ENCODE assay signal across 16 cellular contexts in the genomic region with DNA sequence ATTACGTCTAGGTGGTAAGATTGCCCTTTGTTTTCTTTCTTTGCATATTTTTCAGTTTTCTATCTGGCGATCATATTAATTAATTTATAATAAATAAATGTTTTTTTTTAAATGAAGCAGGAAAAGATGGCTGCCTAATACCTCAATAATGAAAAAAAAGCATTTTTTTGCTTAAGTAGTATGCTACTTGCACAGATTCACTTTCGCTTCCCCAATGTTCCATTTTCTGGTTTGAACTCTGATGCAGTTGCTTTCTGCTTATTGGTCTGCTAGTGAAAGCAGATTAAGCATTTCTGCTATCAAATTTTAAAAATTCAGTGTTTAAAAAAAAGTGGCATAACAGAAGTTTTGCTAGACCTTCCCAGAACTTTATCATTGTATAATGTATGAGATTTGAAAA. TPM values are rescaled to one million over a fixed set of nuclear protein-coding genes. Genes with fewer than 3 reads are reported as not detected.
DNase-seq lines count a peak whose midpoint lies in the region; ATAC-seq and FAIRE-seq lines count a peak whose summit lies in the region.
"Had no signal": no experiment of that assay in that cellular context is flagged by ENCODE, and none has a peak within 500 bp of the region (broad histone marks: within the 10 kb centered on the region; RNA-seq: fewer than 3 reads in every experiment).

No MANE protein-coding gene starts in this region.

- H3K36me3 Mint-ChIP-seq in naive thymus-derived CD8-positive, alpha-beta T cell: peaks cover 0 to 6% (median 3%) of the 10 kb centered on the region in 3 donors

- H3K4me3 Mint-ChIP-seq in naive thymus-derived CD8-positive, alpha-beta T cell: no peak overlapping the region
- H3K4me3 Mint-ChIP-seq: activated B cell treated with CpG ODN at 0.5 μM for 24 hours had no signal

- POLR2A ChIA-PET in naive thymus-derived CD8-positive, alpha-beta T cell (lab: Charles Lee): no interaction called here

- H3K27ac Mint-ChIP-seq in naive thymus-derived CD8-positive, alpha-beta T cell: no peak overlapping the region
- H3K27ac Mint-ChIP-seq: activated B cell treated with CpG ODN at 0.5 μM for 24 hours had no signal

- H3K27me3 Mint-ChIP-seq in naive thymus-derived CD8-positive, alpha-beta T cell: no peaks in the 10 kb centered on the region
- H3K27me3 Mint-ChIP-seq: activated B cell treated with CpG ODN at 0.5 μM for 24 hours had no signal

- H3K9me3 Mint-ChIP-seq in naive thymus-derived CD8-positive, alpha-beta T cell: peaks cover 0 to 6% (median under 1%) of the 10 kb centered on the region in 9 donors

- FAIRE-seq in urothelium cell line (lab: Jason Lieb, UNC): no peak

- DNase-seq in RPMI8226: peak; percentile 16
- no peak for DNase-seq in naive thymus-derived CD8-positive, alpha-beta T cell
- DNase-seq in NCI-H2029 (lab: John Stamatoyannopoulos, UW): no peak
- DNase-seq in urothelium cell line (ENCODE audit: low spot score): no peak
- DNase-seq: activated B cell treated with CpG ODN at 0.5 μM for 24 hours, C1 segment of cervical spinal cord, cerebellar nuclear complex, heart right ventricle, left colon, NCI-H1048, NCI-H226, OCI-M1 had no signal

- peaks cover 0 to 6% (median 1%) of the 10 kb centered on the region in 4 donors for H3K4me1 Mint-ChIP-seq in naive thymus-derived CD8-positive, alpha-beta T cell

- peak; percentile 90 for ATAC-seq in GM18858 (IDR thresholded peaks at IDR 0.05; ENCODE audit: unreplicated experiment)
- ATAC-seq in GM21423 (IDR thresholded peaks at IDR 0.05; ENCODE audit: unreplicated experiment): peak; percentile 78
- peak; percentile 78 for ATAC-seq in HG03025 (IDR thresholded peaks at IDR 0.05; ENCODE audit: low FRiP score, unreplicated experiment)
- no peak for ATAC-seq in naive thymus-derived CD8-positive, alpha-beta T cell
- no peak for ATAC-seq in HG02840 (IDR thresholded peaks at IDR 0.05; ENCODE audit: low FRiP score, unreplicated experiment)
- ATAC-seq: heart right ventricle, left colon had no signal

RNA-seq across cellular contexts. Expression of gene TMEM182, which starts 11.9 kb away (rescaled TPM):
- total RNA-seq in naive thymus-derived CD8-positive, alpha-beta T cell: 1 to 10 TPM; 5.3 to 6.3 TPM
- polyA plus RNA-seq in naive thymus-derived CD8-positive, alpha-beta T cell: 1 to 10 TPM; 3.2 to 7.2 (median 6.3) TPM

Comparison
In these comparisons a context has a peak if more than half of its experiments do, and no peak if none do; other contexts are left out.
1. ATAC-seq: peak in GM18858 (single experiment), GM21423 (single experiment) and HG03025 (single experiment); none in naive thymus-derived CD8-positive, alpha-beta T cell (0 of 2) and HG02840 (single experiment).